ENCODE assay signal across 28 cellular contexts in genomic region chr10:86035791-86036543, GRCh38.
"Had no signal": no experiment of that assay in that cellular context is flagged by ENCODE, and none has a peak within 500 bp of the region (broad histone marks: within the 10 kb centered on the region; RNA-seq: fewer than 3 reads in every experiment).

No MANE protein-coding gene starts in this region.

- ATAC-seq: activated CD8-positive, alpha-beta memory T cell treated with anti-CD3 and anti-CD28 coated beads, Interleukin-2, amount 10 ng/mL, durations not matched to agents 7 days and 5 days; activated CD8-positive, alpha-beta T cell treated with anti-CD3 and anti-CD28 coated beads for 36 hours; activated naive CD8-positive, alpha-beta T cell treated with anti-CD3 and anti-CD28 coated beads, Interleukin-2, amount 50 U/mL, for 24 hours; esophagus mucosa; left colon had no signal

- H3K4me3 ChIP-seq: lower lobe of right lung, tibial nerve had no signal

- H3K27ac Mint-ChIP-seq: activated CD4-positive, alpha-beta T cell treated with anti-CD3 and anti-CD28 coated beads, Interleukin-2, amount 10 ng/mL, durations not matched to agents 7 days and 5 days; activated CD8-positive, alpha-beta memory T cell treated with anti-CD3 and anti-CD28 coated beads, Interleukin-2, amount 10 ng/mL, durations not matched to agents 7 days and 5 days; activated CD8-positive, alpha-beta T cell treated with anti-CD3 and anti-CD28 coated beads for 36 hours; activated naive CD8-positive, alpha-beta T cell treated with anti-CD3 and anti-CD28 coated beads, Interleukin-2, amount 50 U/mL, for 24 hours; activated T-helper 1 cell treated with anti-CD3 and anti-CD28 coated beads, Interleukin-12 subunit alpha, Interleukin-12 subunit beta, Interleukin-2, Interleukin-4 antibody, amounts not matched to agents 30 ng/mL and 10 ng/mL and 1 ng/mL, durations not matched to agents 14 hours and 24 hours and 36 hours; brain; dendritic cell treated with granulocyte-macrophage colony-stimulating factor and Interleukin-4, amounts not matched to agents 40 ng/mL and 50 ng/mL, for 4 days; naive B cell; stimulated activated naive CD8-positive, alpha-beta T cell treated with anti-CD3 and anti-CD28 coated beads, Interleukin-15, Interleukin-2, amounts not matched to agents 100 ng/mL and 50 ng/mL, for 24 hours had no signal

- H3K4me1 ChIP-seq: lower lobe of right lung, tibial nerve had no signal

- H3K9me3 ChIP-seq: lower lobe of right lung, tibial nerve had no signal

- H3K27ac ChIP-seq: lower lobe of right lung, tibial nerve, WERI-Rb-1 had no signal

- H3K4me3 Mint-ChIP-seq: activated CD4-positive, alpha-beta T cell treated with anti-CD3 and anti-CD28 coated beads, Interleukin-2, amount 10 ng/mL, durations not matched to agents 7 days and 5 days; activated CD8-positive, alpha-beta memory T cell treated with anti-CD3 and anti-CD28 coated beads, Interleukin-2, amount 10 ng/mL, durations not matched to agents 7 days and 5 days; activated CD8-positive, alpha-beta T cell treated with anti-CD3 and anti-CD28 coated beads for 36 hours; activated naive CD8-positive, alpha-beta T cell treated with anti-CD3 and anti-CD28 coated beads, Interleukin-2, amount 50 U/mL, for 24 hours; activated T-helper 1 cell treated with anti-CD3 and anti-CD28 coated beads, Interleukin-12 subunit alpha, Interleukin-12 subunit beta, Interleukin-2, Interleukin-4 antibody, amounts not matched to agents 30 ng/mL and 10 ng/mL and 1 ng/mL, durations not matched to agents 14 hours and 24 hours and 36 hours; brain; dendritic cell treated with granulocyte-macrophage colony-stimulating factor and Interleukin-4, amounts not matched to agents 40 ng/mL and 50 ng/mL, for 4 days; naive B cell; stimulated activated naive CD8-positive, alpha-beta T cell treated with anti-CD3 and anti-CD28 coated beads, Interleukin-15, Interleukin-2, amounts not matched to agents 100 ng/mL and 50 ng/mL, for 24 hours had no signal

- H3K36me3 Mint-ChIP-seq: activated CD8-positive, alpha-beta memory T cell treated with anti-CD3 and anti-CD28 coated beads, Interleukin-2, amount 10 ng/mL, durations not matched to agents 7 days and 5 days; brain; naive B cell had no signal

- H3K9me3 Mint-ChIP-seq: activated CD4-positive, alpha-beta T cell treated with anti-CD3 and anti-CD28 coated beads, Interleukin-2, amount 10 ng/mL, durations not matched to agents 7 days and 5 days; activated CD8-positive, alpha-beta T cell treated with anti-CD3 and anti-CD28 coated beads for 36 hours; activated naive CD8-positive, alpha-beta T cell treated with anti-CD3 and anti-CD28 coated beads, Interleukin-2, amount 50 U/mL, for 24 hours; activated T-helper 1 cell treated with anti-CD3 and anti-CD28 coated beads, Interleukin-12 subunit alpha, Interleukin-12 subunit beta, Interleukin-2, Interleukin-4 antibody, amounts not matched to agents 30 ng/mL and 10 ng/mL and 1 ng/mL, durations not matched to agents 14 hours and 24 hours and 36 hours; dendritic cell treated with granulocyte-macrophage colony-stimulating factor and Interleukin-4, amounts not matched to agents 40 ng/mL and 50 ng/mL, for 4 days; stimulated activated naive CD8-positive, alpha-beta T cell treated with anti-CD3 and anti-CD28 coated beads, Interleukin-15, Interleukin-2, amounts not matched to agents 100 ng/mL and 50 ng/mL, for 24 hours had no signal

- H3K27me3 ChIP-seq: tibial nerve had no signal

- H3K36me3 ChIP-seq: lower lobe of right lung, tibial nerve, WERI-Rb-1 had no signal

- FAIRE-seq: endothelial cell of umbilical vein, keratinocyte, TTC549 had no signal

- H3K4me1 Mint-ChIP-seq: activated CD4-positive, alpha-beta T cell treated with anti-CD3 and anti-CD28 coated beads, Interleukin-2, amount 10 ng/mL, durations not matched to agents 7 days and 5 days; activated naive CD8-positive, alpha-beta T cell treated with anti-CD3 and anti-CD28 coated beads, Interleukin-2, amount 50 U/mL, for 24 hours; brain; naive B cell had no signal

- DNase-seq: activated CD4-positive, alpha-beta T cell treated with anti-CD3 and anti-CD28 coated beads, Interleukin-2, amount 10 ng/mL, durations not matched to agents 7 days and 5 days; activated CD4-positive, CD25-positive, alpha-beta regulatory T cell treated with anti-CD3 and anti-CD28 coated beads, Interleukin-2, amount 50 U/mL, for 72 hours; activated CD8-positive, alpha-beta memory T cell treated with anti-CD3 and anti-CD28 coated beads, Interleukin-2, amount 10 ng/mL, durations not matched to agents 7 days and 5 days; activated CD8-positive, alpha-beta T cell treated with anti-CD3 and anti-CD28 coated beads for 36 hours; activated gamma-delta T cell; activated naive CD4-positive, alpha-beta T cell treated with anti-CD3 and anti-CD28 coated beads, Interleukin-2, amount 50 U/mL, for 16 hours; activated naive CD8-positive, alpha-beta T cell treated with anti-CD3 and anti-CD28 coated beads, Interleukin-2, amount 50 U/mL, for 24 hours; caudate nucleus; effector memory CD4-positive, alpha-beta T cell; foreskin melanocyte; left colon; lower lobe of right lung; mesendoderm; naive B cell; occipital lobe; retina; stimulated activated CD4-positive, alpha-beta T cell treated with anti-CD3 and anti-CD28 coated beads, Interleukin-1b, Interleukin-23, amount 100 ng/mL, for 48 hours; T-helper 1 cell; WERI-Rb-1 had no signal

- H3K27me3 Mint-ChIP-seq: activated CD4-positive, alpha-beta T cell treated with anti-CD3 and anti-CD28 coated beads, Interleukin-2, amount 10 ng/mL, durations not matched to agents 7 days and 5 days; dendritic cell treated with granulocyte-macrophage colony-stimulating factor and Interleukin-4, amounts not matched to agents 40 ng/mL and 50 ng/mL, for 4 days had no signal
